Comparison of ENCODE assay signal across 28 cellular contexts in the genomic region with DNA sequence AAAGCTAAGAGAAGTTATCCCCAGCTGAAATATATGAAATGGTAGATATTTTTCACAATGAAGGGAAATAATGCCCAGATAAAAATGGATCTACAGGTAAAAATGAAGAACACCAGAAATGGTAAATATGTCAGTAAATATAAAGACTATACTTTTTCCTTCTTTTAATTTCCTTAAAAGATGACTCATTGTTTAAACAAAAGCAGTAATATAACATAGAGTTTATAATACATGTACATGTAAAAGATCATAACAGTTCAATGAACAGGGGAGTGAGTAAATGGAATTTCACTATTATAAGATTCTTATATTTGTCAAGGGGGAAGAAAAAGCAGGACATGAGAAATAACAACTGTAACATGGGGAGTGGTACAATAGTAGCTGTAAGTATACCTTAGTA.
"Had no signal": no experiment of that assay in that cellular context is flagged by ENCODE, and none has a peak within 500 bp of the region (broad histone marks: within the 10 kb centered on the region; RNA-seq: fewer than 3 reads in every experiment).

No MANE protein-coding gene starts in this region.

- ATAC-seq: natural killer cell treated with Interleukin-12 subunit alpha and Interleukin-12 subunit beta and Interleukin-15 and Interleukin-18, amount 100 ng/mL, for 72 hours; stimulated activated memory B cell treated with anti-CD40 and anti-IgM and Interleukin-4, amounts not matched to agents 10 μg/mL and 1 μg/mL and 100 μg/mL, for 72 hours; stimulated activated naive CD8-positive, alpha-beta T cell treated with anti-CD3 and anti-CD28 coated beads, Interleukin-15, Interleukin-2, amounts not matched to agents 100 U/mL and 50 U/mL, for 24 hours had no signal

- FAIRE-seq: urothelium cell line had no signal

- H3K9me3 ChIP-seq: esophagus squamous epithelium, neutrophil, prostate gland, right atrium auricular region, sigmoid colon, spleen, testis, tibial nerve, upper lobe of left lung had no signal

- H3K36me3 ChIP-seq: esophagus squamous epithelium, neutrophil, prostate gland, right atrium auricular region, sigmoid colon, upper lobe of left lung had no signal

- H3K4me1 ChIP-seq: parathyroid adenoma, prostate gland, testis, upper lobe of left lung had no signal

- H3K4me3 ChIP-seq: coronary artery, esophagus squamous epithelium, lung, prostate gland, right atrium auricular region, sigmoid colon, spleen, testis, tibial nerve, upper lobe of left lung had no signal

- H3K27me3 ChIP-seq: esophagus squamous epithelium, neutrophil, right atrium auricular region, sigmoid colon, spleen, testis, tibial nerve, upper lobe of left lung had no signal

- DNase-seq: dermis blood vessel endothelial cell; effector memory CD4-positive, alpha-beta T cell; erythroblast; esophagus squamous epithelium; foreskin melanocyte; glutamatergic neuron; hypothalamus; immature natural killer cell; islet precursor cell; kidney glomerular epithelial cell; naive B cell; sigmoid colon; spleen; stimulated activated CD4-positive, alpha-beta T cell treated with anti-CD3 and anti-CD28 coated beads, Interleukin-4, amount 100 ng/mL, for 4 hours; stimulated activated naive CD8-positive, alpha-beta T cell treated with anti-CD3 and anti-CD28 coated beads, Interleukin-15, Interleukin-2, amounts not matched to agents 100 U/mL and 50 U/mL, for 24 hours; substantia nigra; testis; upper lobe of left lung had no signal

- H3K27ac ChIP-seq: coronary artery, esophagus squamous epithelium, neutrophil, parathyroid adenoma, prostate gland, right atrium auricular region, sigmoid colon, spleen, testis, tibial nerve, upper lobe of left lung had no signal
